1 cellular context compared by ENCODE assay signal in the genomic region with DNA sequence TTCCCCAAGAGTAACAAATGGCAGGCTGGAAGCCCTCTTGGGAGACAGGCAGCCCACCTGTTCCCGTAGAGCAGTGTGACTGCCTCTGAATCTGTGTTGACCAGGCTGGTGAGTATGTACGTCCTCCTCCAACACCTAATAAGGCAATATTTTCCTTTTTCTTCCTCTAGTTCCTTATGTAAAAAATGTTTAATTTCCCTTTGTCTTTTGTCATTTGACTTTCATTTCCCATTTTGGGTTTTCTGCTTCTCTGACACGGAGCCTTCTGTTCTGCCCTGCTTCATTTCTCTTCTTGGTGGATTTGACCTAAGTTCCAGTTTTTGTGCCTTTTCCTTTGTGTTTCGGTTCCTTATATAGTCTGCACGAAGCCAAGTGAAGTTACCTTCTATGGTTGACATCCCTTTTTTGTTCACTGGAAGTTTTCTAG.
TF ChIP-seq lines count a peak whose summit lies in the region.

No MANE protein-coding gene starts in this region.

TF ChIP-seq in HCT116, 20 proteins besides CTCF, POLR2A, EP300 and RAD21 (continued from another document):
- TF ChIP-seq, protein P1, sequence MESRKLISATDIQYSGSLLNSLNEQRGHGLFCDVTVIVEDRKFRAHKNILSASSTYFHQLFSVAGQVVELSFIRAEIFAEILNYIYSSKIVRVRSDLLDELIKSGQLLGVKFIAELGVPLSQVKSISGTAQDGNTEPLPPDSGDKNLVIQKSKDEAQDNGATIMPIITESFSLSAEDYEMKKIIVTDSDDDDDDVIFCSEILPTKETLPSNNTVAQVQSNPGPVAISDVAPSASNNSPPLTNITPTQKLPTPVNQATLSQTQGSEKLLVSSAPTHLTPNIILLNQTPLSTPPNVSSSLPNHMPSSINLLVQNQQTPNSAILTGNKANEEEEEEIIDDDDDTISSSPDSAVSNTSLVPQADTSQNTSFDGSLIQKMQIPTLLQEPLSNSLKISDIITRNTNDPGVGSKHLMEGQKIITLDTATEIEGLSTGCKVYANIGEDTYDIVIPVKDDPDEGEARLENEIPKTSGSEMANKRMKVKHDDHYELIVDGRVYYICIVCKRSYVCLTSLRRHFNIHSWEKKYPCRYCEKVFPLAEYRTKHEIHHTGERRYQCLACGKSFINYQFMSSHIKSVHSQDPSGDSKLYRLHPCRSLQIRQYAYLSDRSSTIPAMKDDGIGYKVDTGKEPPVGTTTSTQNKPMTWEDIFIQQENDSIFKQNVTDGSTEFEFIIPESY (IDR thresholded peaks at IDR 0.05; ENCODE audit: extremely low read depth, insufficient replicate concordance, low read length), result no peak
- TF ChIP-seq SIN3A (IDR thresholded peaks at IDR 0.05; ENCODE audit: low read depth) (no peak), JUND (IDR thresholded peaks at IDR 0.05) (no peak), EZH2 (IDR thresholded peaks at IDR 0.05) (no peak)
TF ChIP-seq in HCT116: peak in this region for 0.
